ENCODE assay signal across 10 cellular contexts in the genomic region with DNA sequence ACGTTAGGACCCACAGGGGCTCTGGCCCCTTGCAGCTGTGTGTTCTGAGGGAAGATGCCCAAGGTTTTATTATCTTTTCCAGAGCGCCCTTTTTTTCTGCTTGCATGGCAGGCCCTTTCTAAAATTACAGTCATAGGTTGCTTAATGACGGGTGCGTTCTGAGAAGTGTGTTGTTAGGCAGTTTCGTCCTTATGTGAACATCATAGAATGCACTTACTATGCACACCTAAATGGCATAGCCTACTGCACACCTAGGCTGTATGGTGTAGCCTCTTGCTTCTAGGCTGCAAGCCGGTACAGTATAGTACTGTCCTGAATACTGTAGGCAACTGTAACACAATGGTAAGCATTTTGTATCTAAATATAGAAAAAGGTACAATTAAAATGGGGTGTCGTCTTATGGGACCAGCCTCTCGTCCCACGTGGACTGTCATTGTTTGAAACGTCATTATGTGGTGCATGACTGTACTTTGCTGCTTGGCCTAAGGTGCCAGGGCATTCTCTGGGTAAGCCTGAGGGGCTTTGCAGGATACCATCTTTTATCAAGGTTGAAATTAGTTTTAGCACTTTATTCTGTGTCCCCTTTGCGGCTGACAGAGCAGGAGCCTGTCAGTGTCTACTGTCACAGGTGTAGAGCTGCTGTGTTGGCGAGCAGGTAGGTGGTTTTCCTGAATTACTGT. TPM values are rescaled to one million over a fixed set of nuclear protein-coding genes. Genes with fewer than 3 reads are reported as not detected.
DNase-seq lines count a peak whose midpoint lies in the region; ATAC-seq and TF ChIP-seq lines count a peak whose summit lies in the region.
"Had no signal": no experiment of that assay in that cellular context is flagged by ENCODE, and none has a peak within 500 bp of the region (broad histone marks: within the 10 kb centered on the region; RNA-seq: fewer than 3 reads in every experiment).

No MANE protein-coding gene starts in this region.

- ATAC-seq in GM18907 (IDR thresholded peaks at IDR 0.05; ENCODE audit: unreplicated experiment) (no peak), HG03095 (IDR thresholded peaks at IDR 0.05; ENCODE audit: unreplicated experiment) (no peak)

- no peak for TF ChIP-seq CTCF in transverse colon (IDR thresholded peaks at IDR 0.05)

- H3K4me1 ChIP-seq in muscle layer of colon (ENCODE audit: insufficient read depth, low read length) (peaks cover 70% of the 10 kb centered on the region), transverse colon (peaks cover 49 to 100% (median 68%) of the 10 kb centered on the region in 4 donors)

- H3K27me3 ChIP-seq in muscle layer of colon (ENCODE audit: control insufficient read depth in 1 of 2, insufficient read depth in 2 of 2, low read length in 2 of 2) (no peaks in the 10 kb centered on the region), transverse colon (no peaks in the 10 kb centered on the region)

- DNase-seq in activated T-cell treated with anti-CD3 and anti-CD28 coated beads, Interleukin-2, amount 50 U/mL, for 1 hour: peak; percentile 16
- DNase-seq in activated T-cell treated with anti-CD3 and anti-CD28 coated beads for 4 hours (no peak), transverse colon (no peak), NCI-H524 (lab: John Stamatoyannopoulos, UW) (no peak)
- peak; percentile 22 to 26 for DNase-seq in activated T-cell treated with anti-CD3 and anti-CD28 coated beads, Interleukin-2, amount 50 U/mL, for 48 hours
- DNase-seq: effector CD8-positive, alpha-beta T cell; NCI-H748 treated with DMSO at 0.1 percent for 48 hours had no signal

- WGBS in transverse colon (ENCODE audit: low coverage in 1 of 2), 2 donors: 48 to 77% methylated on average over 5 to 12 of the region's 12 CpGs

- TF ChIP-seq POLR2A in transverse colon (IDR thresholded peaks at IDR 0.05): no peak

- TF ChIP-seq EP300 in transverse colon (IDR thresholded peaks at IDR 0.05; ENCODE audit: low read depth): no peak

- intact Hi-C loops in transverse colon (cut with DNase I; ENCODE audit: low total_unique reads): loop anchor here (10.0 kb wide), 1 partner anchor 57 kb away; no protein-coding TSS in a partner anchor

- H3K9me3 ChIP-seq in muscle layer of colon (ENCODE audit: low read length): no peaks in the 10 kb centered on the region
- H3K9me3 ChIP-seq in transverse colon: no peaks in the 10 kb centered on the region

- H3K4me3 ChIP-seq in muscle layer of colon (ENCODE audit: low read depth in 1 of 2, low read length in 2 of 2) (peak overlapping the region in 1 of 2 donors; percentile 23), transverse colon (no peak overlapping the region)

- in situ Hi-C loops in transverse colon (cut with MboI; ENCODE audit: low pct_ligation_motif_present in 1 of 4, low pct_unique_long_range_greater_than_20kb in 1 of 4, low sequenced_read_pairs in 3 of 4): loop anchor here in 3 of 4 donors (10.0 kb wide), 2 partner anchors 123 to 147 kb away; no protein-coding TSS in a partner anchor

- H3K27ac ChIP-seq in muscle layer of colon (ENCODE audit: low read depth, low read length): peak overlapping the region; percentile 41
- peak overlapping the region in 3 of 4 donors; percentile 72 to 76 (median 74) for H3K27ac ChIP-seq in transverse colon

- H3K9ac ChIP-seq in muscle layer of colon (ENCODE audit: low read length): no peak overlapping the region

- no peaks in the 10 kb centered on the region for H3K36me3 ChIP-seq in muscle layer of colon (ENCODE audit: insufficient read depth, low read length)
- no peaks in the 10 kb centered on the region for H3K36me3 ChIP-seq in transverse colon

RNA-seq across cellular contexts. Expression of a gene that starts 10.9 kb away (rescaled TPM):
- total RNA-seq in transverse colon: 10 to 100 TPM; 39.0 to 81.2 (median 68.8) TPM

Comparison
In these comparisons a context has a peak if more than half of its experiments do, and no peak if none do; other contexts are left out.
1. DNase-seq: peak in activated T-cell treated with anti-CD3 and anti-CD28 coated beads, Interleukin-2, amount 50 U/mL, for 1 hour (single experiment) and activated T-cell treated with anti-CD3 and anti-CD28 coated beads, Interleukin-2, amount 50 U/mL, for 48 hours (2 of 2); none in activated T-cell treated with anti-CD3 and anti-CD28 coated beads for 4 hours (single experiment), transverse colon (single experiment) and NCI-H524 (0 of 2).